Comparison of ENCODE assay signal across 5 cellular contexts in genomic region chr12:52487744-52488443, GRCh38. TPM values are rescaled to one million over a fixed set of nuclear protein-coding genes. Genes with fewer than 3 reads are reported as not detected.
"Had no signal": no experiment of that assay in that cellular context is flagged by ENCODE, and none has a peak within 500 bp of the region (broad histone marks: within the 10 kb centered on the region; RNA-seq: fewer than 3 reads in every experiment).

No MANE protein-coding gene starts in this region.

RNA-seq across cellular contexts. Expression of gene KRT6A, which starts 5.2 kb away (rescaled TPM):
- total RNA-seq: GM23338, H1, H9, HT-29, IMR-90 had no signal
- polyA plus RNA-seq: GM23338, IMR-90 had no signal

RNA-seq across cellular contexts. Expression of gene KRT6C, which starts 14.3 kb away (rescaled TPM):
- total RNA-seq: GM23338, H1, H9, HT-29, IMR-90 had no signal
- polyA plus RNA-seq: GM23338, H1, IMR-90 had no signal

RNA-seq across cellular contexts. Expression of gene KRT5, which starts 32.3 kb away (rescaled TPM):
- total RNA-seq: GM23338, H1, H9, HT-29, IMR-90 had no signal
- polyA plus RNA-seq: GM23338, IMR-90 had no signal

RNA-seq across cellular contexts. Expression of gene KRT6B, which starts 35.9 kb away (rescaled TPM):
- total RNA-seq: GM23338, H1, H9, IMR-90 had no signal
- polyA plus RNA-seq: GM23338, H1, IMR-90 had no signal

RNA-seq across cellular contexts. Expression of gene KRT75, which starts 53.7 kb away (rescaled TPM):
- total RNA-seq: GM23338, H1, H9, IMR-90 had no signal
- polyA plus RNA-seq: GM23338, H1, IMR-90 had no signal
